14 cellular contexts compared by ENCODE assay signal in the genomic region with DNA sequence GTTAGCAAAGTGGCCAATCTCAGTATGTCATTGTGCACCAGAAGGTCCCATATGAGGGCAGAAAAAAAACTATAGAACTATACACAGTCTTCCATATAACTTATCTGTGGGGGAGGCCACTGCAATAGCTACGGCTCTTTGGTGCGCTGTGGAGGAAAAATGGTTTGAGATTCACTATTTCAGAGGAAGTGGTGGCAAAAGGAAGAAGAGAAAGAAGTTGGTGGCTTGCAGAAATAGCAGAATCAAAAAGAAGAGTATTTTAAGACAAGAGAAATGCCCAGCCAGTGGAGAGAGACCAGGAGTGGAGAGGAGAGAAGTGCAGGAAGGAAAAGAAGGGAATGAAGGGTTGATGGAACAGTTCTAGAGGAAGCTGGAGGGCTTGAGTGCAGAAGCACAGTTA.
A peak's percentile ranks its signal among the peaks of the same experiment; 100 is the strongest.
DNase-seq lines count a peak whose midpoint lies in the region; ATAC-seq and TF ChIP-seq lines count a peak whose summit lies in the region.
"Had no signal": no experiment of that assay in that cellular context is flagged by ENCODE, and none has a peak within 500 bp of the region (broad histone marks: within the 10 kb centered on the region; RNA-seq: fewer than 3 reads in every experiment).

No MANE protein-coding gene starts in this region.

- H3K4me3 ChIP-seq in OCI-LY3 (ENCODE audit: low read length) (no peak overlapping the region), right cardiac atrium (ENCODE audit: low read length) (no peak overlapping the region)
- H3K4me3 ChIP-seq: suprapubic skin had no signal

- no peak overlapping the region for H3K27ac ChIP-seq in OCI-LY3 (ENCODE audit: low read length)
- no peak overlapping the region for H3K27ac ChIP-seq in right cardiac atrium (ENCODE audit: low read length)
- H3K27ac ChIP-seq: suprapubic skin had no signal

- no peaks in the 10 kb centered on the region for H3K36me3 Mint-ChIP-seq in activated naive CD4-positive, alpha-beta T cell treated with anti-CD3 and anti-CD28 coated beads for 36 hours (ENCODE audit: low read depth)
- no peaks in the 10 kb centered on the region for H3K36me3 Mint-ChIP-seq in activated naive CD8-positive, alpha-beta T cell treated with anti-CD3 and anti-CD28 coated beads, Interleukin-2, amount 10 ng/mL, durations not matched to agents 7 days and 5 days
- H3K36me3 Mint-ChIP-seq in stimulated activated naive B cell treated with anti-CD40 and anti-IgM and Interleukin-4, amounts not matched to agents 10 μg/mL and 1 μg/mL and 100 μg/mL, for 72 hours: peaks cover 23 to 44% of the 10 kb centered on the region in 2 donors

- POLR2A ChIA-PET in activated naive CD8-positive, alpha-beta T cell treated with anti-CD3 and anti-CD28 coated beads, Interleukin-2, amount 10 ng/mL, durations not matched to agents 7 days and 5 days (lab: Charles Lee): interaction anchor here (1.0 to 2.6 kb wide), 9 partner anchors 10 to 243 kb away, joined by 3 to 14 read pairs (median 5); no protein-coding TSS in a partner anchor

- 0 out of 2 replicates have a peak, but pooled peaks cover 4% of the 10 kb centered on the region for H3K79me2 ChIP-seq in OCI-LY3 (ENCODE audit: low read length)

- H3K4me1 Mint-ChIP-seq in activated naive CD4-positive, alpha-beta T cell treated with anti-CD3 and anti-CD28 coated beads for 36 hours (ENCODE audit: low read depth): peaks cover 86% of the 10 kb centered on the region
- H3K4me1 Mint-ChIP-seq in activated naive CD8-positive, alpha-beta T cell treated with anti-CD3 and anti-CD28 coated beads, Interleukin-2, amount 10 ng/mL, durations not matched to agents 7 days and 5 days: peaks cover 55% of the 10 kb centered on the region
- H3K4me1 Mint-ChIP-seq in stimulated activated naive B cell treated with anti-CD40 and anti-IgM and Interleukin-4, amounts not matched to agents 10 μg/mL and 1 μg/mL and 100 μg/mL, for 72 hours: peaks cover 53 to 62% of the 10 kb centered on the region in 2 donors

- H3K27ac Mint-ChIP-seq in activated naive CD4-positive, alpha-beta T cell treated with anti-CD3 and anti-CD28 coated beads for 36 hours: peak overlapping the region; percentile 84
- peak overlapping the region; percentile 77 for H3K27ac Mint-ChIP-seq in activated naive CD8-positive, alpha-beta T cell treated with anti-CD3 and anti-CD28 coated beads, Interleukin-2, amount 10 ng/mL, durations not matched to agents 7 days and 5 days
- H3K27ac Mint-ChIP-seq in stimulated activated naive B cell treated with anti-CD40 and anti-IgM and Interleukin-4, amounts not matched to agents 10 μg/mL and 1 μg/mL and 100 μg/mL, for 72 hours: peak overlapping the region; percentile 95

- no peaks in the 10 kb centered on the region for H3K9me3 Mint-ChIP-seq in activated naive CD4-positive, alpha-beta T cell treated with anti-CD3 and anti-CD28 coated beads for 36 hours
- H3K9me3 Mint-ChIP-seq in activated naive CD8-positive, alpha-beta T cell treated with anti-CD3 and anti-CD28 coated beads, Interleukin-2, amount 10 ng/mL, durations not matched to agents 7 days and 5 days: no peaks in the 10 kb centered on the region
- no peaks in the 10 kb centered on the region for H3K9me3 Mint-ChIP-seq in stimulated activated naive B cell treated with anti-CD40 and anti-IgM and Interleukin-4, amounts not matched to agents 10 μg/mL and 1 μg/mL and 100 μg/mL, for 72 hours

- H3K36me3 ChIP-seq in OCI-LY3 (replicated peaks; ENCODE audit: low read depth, low read length): peaks cover 9% of the 10 kb centered on the region
- H3K36me3 ChIP-seq: suprapubic skin had no signal

- CTCF ChIA-PET in activated naive CD4-positive, alpha-beta T cell treated with anti-CD3 and anti-CD28 coated beads for 36 hours (lab: Charles Lee): interaction anchor here (1.2 to 3.6 kb wide), 8 partner anchors 10 to 94 kb away, joined by 3 to 15 read pairs (median 6); no protein-coding TSS in a partner anchor

- H2AFZ ChIP-seq in OCI-LY3 (ENCODE audit: low read depth, low read length): no peak overlapping the region

- H3K4me1 ChIP-seq in OCI-LY3 (ENCODE audit: low read length) (peaks cover 46% of the 10 kb centered on the region), right cardiac atrium (ENCODE audit: control insufficient read depth, insufficient read depth, low read length) (no peaks in the 10 kb centered on the region)
- H3K4me1 ChIP-seq: suprapubic skin had no signal

- H3K9ac ChIP-seq in OCI-LY3 (ENCODE audit: low read length): no peak overlapping the region

- H4K20me1 ChIP-seq in OCI-LY3 (ENCODE audit: insufficient read depth, low read length): peaks cover 81% of the 10 kb centered on the region

- TF ChIP-seq CTCF in OCI-LY3 (IDR thresholded peaks at IDR 0.05; ENCODE audit: low read depth, low read length): no peak

- H3K9me3 ChIP-seq in OCI-LY3 (ENCODE audit: insufficient read depth, low read length): no peaks in the 10 kb centered on the region
- H3K9me3 ChIP-seq in right cardiac atrium (ENCODE audit: control insufficient read depth, low read length): no peaks in the 10 kb centered on the region
- H3K9me3 ChIP-seq: suprapubic skin had no signal

- no peaks in the 10 kb centered on the region for H3K27me3 Mint-ChIP-seq in activated naive CD4-positive, alpha-beta T cell treated with anti-CD3 and anti-CD28 coated beads for 36 hours (ENCODE audit: low read depth)
- peaks cover 31% of the 10 kb centered on the region for H3K27me3 Mint-ChIP-seq in activated naive CD8-positive, alpha-beta T cell treated with anti-CD3 and anti-CD28 coated beads, Interleukin-2, amount 10 ng/mL, durations not matched to agents 7 days and 5 days
- H3K27me3 Mint-ChIP-seq in stimulated activated naive B cell treated with anti-CD40 and anti-IgM and Interleukin-4, amounts not matched to agents 10 μg/mL and 1 μg/mL and 100 μg/mL, for 72 hours: no peaks in the 10 kb centered on the region

- ATAC-seq in activated naive CD8-positive, alpha-beta T cell treated with anti-CD3 and anti-CD28 coated beads, Interleukin-2, amount 10 ng/mL, durations not matched to agents 7 days and 5 days (ENCODE audit: low read depth): no peak
- ATAC-seq in stimulated activated naive B cell treated with anti-CD40 and anti-IgM and Interleukin-4, amounts not matched to agents 10 μg/mL and 1 μg/mL and 100 μg/mL, for 72 hours (replicated peaks): no peak
- ATAC-seq in right cardiac atrium: no peak

- H3K27me3 ChIP-seq in OCI-LY3 (ENCODE audit: low read depth, low read length) (0 out of 2 replicates have a peak, but pooled peaks cover 3% of the 10 kb centered on the region), right cardiac atrium (ENCODE audit: control insufficient read depth, insufficient read depth) (no peaks in the 10 kb centered on the region)
- H3K27me3 ChIP-seq: suprapubic skin had no signal

- intact Hi-C loops in activated naive CD4-positive, alpha-beta T cell treated with anti-CD3 and anti-CD28 coated beads for 36 hours (cut with micrococcal nuclease): loop anchor here (10.0 kb wide), 1 partner anchor 240 kb away; no protein-coding TSS in a partner anchor
- intact Hi-C loops in right cardiac atrium (cut with DNase I): no loop called here

- peak overlapping the region; percentile 55 for H3K4me2 ChIP-seq in OCI-LY3 (ENCODE audit: low read length)

- no peak overlapping the region for H3K4me3 Mint-ChIP-seq in activated naive CD4-positive, alpha-beta T cell treated with anti-CD3 and anti-CD28 coated beads for 36 hours
- peak overlapping the region; percentile 73 for H3K4me3 Mint-ChIP-seq in activated naive CD8-positive, alpha-beta T cell treated with anti-CD3 and anti-CD28 coated beads, Interleukin-2, amount 10 ng/mL, durations not matched to agents 7 days and 5 days
- H3K4me3 Mint-ChIP-seq in stimulated activated naive B cell treated with anti-CD40 and anti-IgM and Interleukin-4, amounts not matched to agents 10 μg/mL and 1 μg/mL and 100 μg/mL, for 72 hours: peak overlapping the region; percentile 77 to 80

- 83% methylated on average over 2 of the region's 2 CpGs for WGBS in right cardiac atrium

- DNase-seq in activated naive CD4-positive, alpha-beta T cell treated with anti-CD3 and anti-CD28 coated beads for 36 hours: no peak
- DNase-seq in activated naive CD4-positive, alpha-beta T cell (lab: John Stamatoyannopoulos, UW): no peak
- no peak for DNase-seq in activated naive CD8-positive, alpha-beta T cell treated with anti-CD3 and anti-CD28 coated beads, Interleukin-2, amount 10 ng/mL, durations not matched to agents 7 days and 5 days
- DNase-seq in stimulated activated naive B cell treated with anti-CD40 and anti-IgM and Interleukin-4, amounts not matched to agents 10 μg/mL and 1 μg/mL and 100 μg/mL, for 72 hours: no peak
- DNase-seq in A172 (ENCODE audit: low spot score) (no peak), right cardiac atrium (no peak), NCI-H345 treated with DMSO at 0.1 percent for 48 hours (lab: John Stamatoyannopoulos, UW; ENCODE audit: unreplicated experiment) (no peak)
- DNase-seq: foreskin melanocyte, H7, Karpas-422, NCI-H187 treated with DMSO at 0.1 percent for 48 hours, SHP77 had no signal
